20 cellular contexts compared by ENCODE assay signal in genomic region chr1:89040315-89040626, GRCh38. TPM values are rescaled to one million over a fixed set of nuclear protein-coding genes. Genes with fewer than 3 reads are reported as not detected.
DNase-seq lines count a peak whose midpoint lies in the region; ATAC-seq, FAIRE-seq and TF ChIP-seq lines count a peak whose summit lies in the region.
"Had no signal": no experiment of that assay in that cellular context is flagged by ENCODE, and none has a peak within 500 bp of the region (broad histone marks: within the 10 kb centered on the region; RNA-seq: fewer than 3 reads in every experiment).

No MANE protein-coding gene starts in this region.

- peaks cover 19% of the 10 kb centered on the region for H3K9me3 Mint-ChIP-seq in activated T-cell treated with anti-CD3 and anti-CD28 coated beads, Interleukin-2, amount 50 U/mL, for 24 hours
- H3K9me3 Mint-ChIP-seq in CD4-positive, alpha-beta memory T cell: peaks cover 0 to 16% (median 1%) of the 10 kb centered on the region in 8 donors
- peaks cover 10% of the 10 kb centered on the region for H3K9me3 Mint-ChIP-seq in activated T-helper 1 cell treated with anti-CD3 and anti-CD28 coated beads, Interleukin-12 subunit alpha, Interleukin-12 subunit beta, Interleukin-2, Interleukin-4 antibody, amounts not matched to agents 30 ng/mL and 10 ng/mL and 1 ng/mL, durations not matched to agents 14 hours and 24 hours and 36 hours

- H3K4me2 ChIP-seq in HepG2 (ENCODE audit: low read depth, low read length): no peak overlapping the region
- H3K4me2 ChIP-seq: GM23338 had no signal

- peaks cover 43% of the 10 kb centered on the region for H3K4me1 Mint-ChIP-seq in activated T-cell treated with anti-CD3 and anti-CD28 coated beads, Interleukin-2, amount 50 U/mL, for 24 hours (ENCODE audit: low read depth)
- peaks cover 28 to 45% (median 32%) of the 10 kb centered on the region in 4 donors for H3K4me1 Mint-ChIP-seq in CD4-positive, alpha-beta memory T cell
- H3K4me1 Mint-ChIP-seq in activated T-helper 1 cell treated with anti-CD3 and anti-CD28 coated beads, Interleukin-12 subunit alpha, Interleukin-12 subunit beta, Interleukin-2, Interleukin-4 antibody, amounts not matched to agents 30 ng/mL and 10 ng/mL and 1 ng/mL, durations not matched to agents 14 hours and 24 hours and 36 hours (ENCODE audit: low read depth): peaks cover 36% of the 10 kb centered on the region
- H3K4me1 Mint-ChIP-seq: GM23338 had no signal

- intact Hi-C loops in CD4-positive, alpha-beta memory T cell (cut with micrococcal nuclease): loop anchor here (2.0 kb wide), 1 partner anchor 17 kb away; the partner anchor contains the start of gene GBP3
- intact Hi-C loops in activated T-helper 1 cell treated with anti-CD3 and anti-CD28 coated beads, Interleukin-12 subunit alpha, Interleukin-12 subunit beta, Interleukin-2, Interleukin-4 antibody, amounts not matched to agents 30 ng/mL and 10 ng/mL and 1 ng/mL, durations not matched to agents 14 hours and 24 hours and 36 hours (cut with micrococcal nuclease): loop anchor here (2.0 to 5.0 kb wide), 3 partner anchors 25 to 247 kb away; partner anchors contain the start of genes GBP1 and GBP4
- intact Hi-C loops in HepG2 (cut with micrococcal nuclease; ENCODE audit: unreplicated experiment): no loop called here

- no peaks in the 10 kb centered on the region for H3K9me3 ChIP-seq in CD4-positive, alpha-beta memory T cell (ENCODE audit: control insufficient read depth in 1 of 2, low read length in 2 of 2)
- peaks cover 18% of the 10 kb centered on the region for H3K9me3 ChIP-seq in HepG2 (ENCODE audit: low read length)
- H3K9me3 ChIP-seq: BE2C, HAP-1 had no signal

- TF ChIP-seq EP300 in HepG2 (IDR thresholded peaks at IDR 0.05; ENCODE audit: low read depth in 2 of 2, low read length in 2 of 2) (no peak), HepG2 (CRISPR knock-in tag; IDR thresholded peaks at IDR 0.05; ENCODE audit: borderline replicate concordance) (no peak)

- no peak for TF ChIP-seq RAD21 in HepG2 (CRISPR knock-in tag; IDR thresholded peaks at IDR 0.05)

- no TSS peak for BruUV-seq in HepG2 (replicated peaks; lab: Mats Ljungman, UMichigan)

- peaks cover 11% of the 10 kb centered on the region for H3K27me3 Mint-ChIP-seq in activated T-cell treated with anti-CD3 and anti-CD28 coated beads, Interleukin-2, amount 50 U/mL, for 24 hours
- H3K27me3 Mint-ChIP-seq in CD4-positive, alpha-beta memory T cell: no peaks in the 10 kb centered on the region
- H3K27me3 Mint-ChIP-seq in activated T-helper 1 cell treated with anti-CD3 and anti-CD28 coated beads, Interleukin-12 subunit alpha, Interleukin-12 subunit beta, Interleukin-2, Interleukin-4 antibody, amounts not matched to agents 30 ng/mL and 10 ng/mL and 1 ng/mL, durations not matched to agents 14 hours and 24 hours and 36 hours (ENCODE audit: insufficient read depth): peaks cover 1% of the 10 kb centered on the region

- no peak overlapping the region for H2AFZ ChIP-seq in HepG2 (ENCODE audit: low read length)

- FAIRE-seq in HepG2 (lab: Jason Lieb, UNC): no peak
- FAIRE-seq: GM12891 had no signal

- H3K36me3 ChIP-seq in CD4-positive, alpha-beta memory T cell (ENCODE audit: insufficient read depth, low read length): no peaks in the 10 kb centered on the region
- H3K36me3 ChIP-seq in HepG2 (replicated peaks in 1 of 2; ENCODE audit: control insufficient read depth in 1 of 2, insufficient read depth in 2 of 2, low read length in 2 of 2): no peaks in the 10 kb centered on the region
- H3K36me3 ChIP-seq: BE2C, HAP-1, Peyer's patch had no signal

- no peak overlapping the region for H3K4me3 ChIP-seq in CD4-positive, alpha-beta memory T cell (ENCODE audit: low read length in 2 of 2)
- no peak overlapping the region for H3K4me3 ChIP-seq in HepG2 (replicated peaks in 1 of 3; ENCODE audit: insufficient read depth in 1 of 3, low read depth in 2 of 3, low read length in 3 of 3)
- H3K4me3 ChIP-seq: GM23338, HAP-1, Peyer's patch had no signal

- no peak for DNase-seq in activated T-cell treated with anti-CD3 and anti-CD28 coated beads, Interleukin-2, amount 50 U/mL, for 24 hours
- DNase-seq in activated T-cell treated with anti-CD3 and anti-CD28 coated beads, Interleukin-2, amount 50 U/mL, for 1 hour: no peak
- DNase-seq in CD4-positive, alpha-beta memory T cell: no peak
- DNase-seq in activated T-helper 1 cell treated with anti-CD3 and anti-CD28 coated beads, Interleukin-12 subunit alpha, Interleukin-12 subunit beta, Interleukin-2, Interleukin-4 antibody, amounts not matched to agents 30 ng/mL and 10 ng/mL and 1 ng/mL, durations not matched to agents 14 hours and 24 hours and 36 hours (ENCODE audit: low spot score): no peak
- DNase-seq in myocyte (ENCODE audit: low read depth): peak; percentile 10
- DNase-seq in HepG2 (ENCODE audit: low spot score): no peak
- DNase-seq: BE2C, MM.1S, NCI-H1092, NCI-H1436, NCI-H1930, NCI-H226, NCI-H510A treated with DMSO at 0.1 percent for 48 hours, NCI-H748 treated with DMSO at 0.1 percent for 48 hours, Peyer's patch had no signal

- 89% methylated on average over 1 of the region's 1 CpG for WGBS in HepG2 (ENCODE audit: low lambda C conversion rate)

- H3K36me3 Mint-ChIP-seq in activated T-cell treated with anti-CD3 and anti-CD28 coated beads, Interleukin-2, amount 50 U/mL, for 24 hours (ENCODE audit: low read depth): peaks cover 36% of the 10 kb centered on the region
- peaks cover 8 to 10% of the 10 kb centered on the region in 2 donors for H3K36me3 Mint-ChIP-seq in CD4-positive, alpha-beta memory T cell
- peaks cover 18% of the 10 kb centered on the region for H3K36me3 Mint-ChIP-seq in activated T-helper 1 cell treated with anti-CD3 and anti-CD28 coated beads, Interleukin-12 subunit alpha, Interleukin-12 subunit beta, Interleukin-2, Interleukin-4 antibody, amounts not matched to agents 30 ng/mL and 10 ng/mL and 1 ng/mL, durations not matched to agents 14 hours and 24 hours and 36 hours (ENCODE audit: low read depth)

- no peak for TF ChIP-seq CTCF in HepG2 (CRISPR knock-in tag; IDR thresholded peaks at IDR 0.05)

- H3K4me1 ChIP-seq in CD4-positive, alpha-beta memory T cell (ENCODE audit: insufficient read depth, low read length): peaks cover 28% of the 10 kb centered on the region
- peaks cover 19% of the 10 kb centered on the region for H3K4me1 ChIP-seq in HepG2 (ENCODE audit: insufficient read depth, low read length)
- H3K4me1 ChIP-seq: BE2C, HAP-1 had no signal

- no peak overlapping the region for H3K4me3 Mint-ChIP-seq in activated T-cell treated with anti-CD3 and anti-CD28 coated beads, Interleukin-2, amount 50 U/mL, for 24 hours
- H3K4me3 Mint-ChIP-seq in CD4-positive, alpha-beta memory T cell: peak overlapping the region in 6 of 8 donors; percentile 5 to 77 (median 37)
- no peak overlapping the region for H3K4me3 Mint-ChIP-seq in activated T-helper 1 cell treated with anti-CD3 and anti-CD28 coated beads, Interleukin-12 subunit alpha, Interleukin-12 subunit beta, Interleukin-2, Interleukin-4 antibody, amounts not matched to agents 30 ng/mL and 10 ng/mL and 1 ng/mL, durations not matched to agents 14 hours and 24 hours and 36 hours
- H3K4me3 Mint-ChIP-seq: GM23338 had no signal

- peak overlapping the region; percentile 86 for H3K27ac Mint-ChIP-seq in activated T-cell treated with anti-CD3 and anti-CD28 coated beads, Interleukin-2, amount 50 U/mL, for 24 hours
- peak overlapping the region in 2 of 7 donors; percentile 32 to 37 for H3K27ac Mint-ChIP-seq in CD4-positive, alpha-beta memory T cell
- peak overlapping the region; percentile 36 for H3K27ac Mint-ChIP-seq in activated T-helper 1 cell treated with anti-CD3 and anti-CD28 coated beads, Interleukin-12 subunit alpha, Interleukin-12 subunit beta, Interleukin-2, Interleukin-4 antibody, amounts not matched to agents 30 ng/mL and 10 ng/mL and 1 ng/mL, durations not matched to agents 14 hours and 24 hours and 36 hours
- H3K27ac Mint-ChIP-seq: GM23338 had no signal

- H3K9ac ChIP-seq in HepG2 (ENCODE audit: insufficient read depth, low read depth, low read length): no peak overlapping the region

- TF ChIP-seq POLR2A in HepG2 (IDR thresholded peaks at IDR 0.05; ENCODE audit: insufficient read depth in 1 of 2, low read depth in 2 of 2, low read length in 2 of 2): no peak

- in situ Hi-C loops in HepG2 (cut with HindIII; ENCODE audit: extremely low pct_ligation_motif_present, low pct_unique_long_range_greater_than_20kb): no loop called here

- ATAC-seq in GM18870 (IDR thresholded peaks at IDR 0.05; ENCODE audit: unreplicated experiment): no peak
- no peak for ATAC-seq in HepG2
- ATAC-seq: GM23338 had no signal

- POLR2A ChIA-PET in CD4-positive, alpha-beta memory T cell (lab: Charles Lee; ENCODE audit: partially characterized antibody): interaction anchor here (0.7 to 2.2 kb wide), 4 partner anchors 19 to 46 kb away, joined by 3 to 7 read pairs (median 3); no protein-coding TSS in a partner anchor
- POLR2A ChIA-PET in HepG2 (lab: Yijun Ruan, JAX): no interaction called here

- CTCF ChIA-PET in CD4-positive, alpha-beta memory T cell (lab: Charles Lee; ENCODE audit: partially characterized antibody): interaction anchor here (2.6 kb wide), 1 partner anchor 18 kb away, joined by 12 read pairs; the partner anchor contains the start of gene GBP3
- CTCF ChIA-PET in HepG2 (lab: Yijun Ruan, JAX; ENCODE audit: low intra/inter-chr PET ratio, low total read pairs): no interaction called here

- H3K79me2 ChIP-seq in HepG2 (ENCODE audit: insufficient read depth, low read length): no peaks in the 10 kb centered on the region

- H3K27ac ChIP-seq in CD4-positive, alpha-beta memory T cell (ENCODE audit: low read depth, low read length): no peak overlapping the region
- no peak overlapping the region for H3K27ac ChIP-seq in HepG2 (ENCODE audit: extremely low read length, insufficient read depth, low read length)
- H3K27ac ChIP-seq: Peyer's patch had no signal

- no peaks in the 10 kb centered on the region for H4K20me1 ChIP-seq in HepG2 (ENCODE audit: insufficient read depth, low read length)

- H3K27me3 ChIP-seq in CD4-positive, alpha-beta memory T cell (ENCODE audit: insufficient read depth, low read length): no peaks in the 10 kb centered on the region
- no peaks in the 10 kb centered on the region for H3K27me3 ChIP-seq in HepG2 (ENCODE audit: control insufficient read depth in 1 of 2, insufficient read depth in 2 of 2, low read length in 2 of 2)
- H3K27me3 ChIP-seq: BE2C, Peyer's patch had no signal

RNA-seq across cellular contexts. Expression of gene GBP3, which starts 17.6 kb away (rescaled TPM):
- total RNA-seq in CD4-positive, alpha-beta memory T cell: 10 to 100 TPM; 51.8 to 54.1 TPM
- polyA plus RNA-seq in CD4-positive, alpha-beta memory T cell: 10 to 100 TPM in 1 of 2 donors, 1 to 10 TPM in 1; 6.4 to 10.2 TPM
- total RNA-seq in activated T-helper 1 cell treated with anti-CD3 and anti-CD28 coated beads, Interleukin-12 subunit alpha, Interleukin-12 subunit beta, Interleukin-2, Interleukin-4 antibody, amounts not matched to agents 30 ng/mL and 10 ng/mL and 1 ng/mL, durations not matched to agents 14 hours and 24 hours and 36 hours: 12.0 and 14.5 TPM in 2 replicates
- 20.5 and 26.9 TPM in 2 replicates for total RNA-seq in myocyte
- polyA plus RNA-seq in myocyte (2012): 20.8 TPM
- total RNA-seq in HepG2 (2016; rRNA removed; fragmentation: Illumina TruSeq; extraction: Trizol): 0.32 and 0.46 TPM in 2 replicates
- total RNA-seq in HepG2 (2016; cell fraction: cytosol; rRNA removed; fragmentation: Illumina TruSeq; extraction: Trizol; ENCODE audit: low read depth): not detected in 2 replicates
- total RNA-seq in HepG2 (2016; cell fraction: insoluble cytoplasmic fraction; rRNA removed; fragmentation: Illumina TruSeq; extraction: Trizol): 0.41 and 0.51 TPM in 2 replicates
- total RNA-seq in HepG2 (2016; cell fraction: membrane; rRNA removed; fragmentation: Illumina TruSeq; extraction: Trizol): 0.17 and 0.19 TPM in 2 replicates
- total RNA-seq in HepG2 (2016; cell fraction: nucleus; rRNA removed; fragmentation: Illumina TruSeq; extraction: Trizol): 0.31 and 1.8 TPM in 2 replicates
- polyA plus RNA-seq in HepG2 (2011; rRNA removed): 0.16 and 0.56 TPM in 2 replicates
- 0.25 and 0.36 TPM in 2 replicates for polyA plus RNA-seq in HepG2 (2011; cell fraction: cytosol; rRNA removed)
- polyA plus RNA-seq in HepG2 (2011; cell fraction: nucleus; rRNA removed): 0.23 and 0.42 TPM in 2 replicates
- polyA plus RNA-seq in HepG2 (2012): 0.48 and 0.56 TPM in 2 replicates
- polyA plus RNA-seq in HepG2 (2016; cell fraction: cytosol; fragmentation: Illumina TruSeq; extraction: Trizol; ENCODE audit: low read depth): not detected in 2 replicates
- polyA plus RNA-seq in HepG2 (2016; cell fraction: insoluble cytoplasmic fraction; fragmentation: Illumina TruSeq; extraction: Trizol; ENCODE audit: low read depth): 0.52 and 0.87 TPM in 2 replicates
- polyA plus RNA-seq in HepG2 (2016; cell fraction: membrane; fragmentation: Illumina TruSeq; extraction: Trizol; ENCODE audit: low read depth): not detected in 2 replicates
- 0.35 TPM in 1 of 2 replicates, not detected in the other for polyA plus RNA-seq in HepG2 (2016; cell fraction: nucleus; fragmentation: Illumina TruSeq; extraction: Trizol; ENCODE audit: insufficient read depth, low read depth)
- 12.2 TPM in 1 of 2 replicates, not detected in the other for polyA minus RNA-seq in HepG2 (2011; rRNA and poly(A)+ RNA removed; ENCODE audit: low replicate concordance)
- polyA minus RNA-seq in HepG2 (2011; cell fraction: cytosol; rRNA and poly(A)+ RNA removed): 0.79 and 0.97 TPM in 2 replicates
- 0.37 and 0.64 TPM in 2 replicates for polyA minus RNA-seq in HepG2 (2011; cell fraction: nucleus; rRNA and poly(A)+ RNA removed)
- total RNA-seq: G401, GM23338 had no signal

RNA-seq across cellular contexts. Expression of gene GBP1, which starts 24.7 kb away (rescaled TPM):
- 10 to 100 TPM; 74.1 to 74.2 TPM for total RNA-seq in CD4-positive, alpha-beta memory T cell
- polyA plus RNA-seq in CD4-positive, alpha-beta memory T cell: 10 to 100 TPM; 54.3 to 66.0 TPM
- 39.1 and 39.5 TPM in 2 replicates for total RNA-seq in activated T-helper 1 cell treated with anti-CD3 and anti-CD28 coated beads, Interleukin-12 subunit alpha, Interleukin-12 subunit beta, Interleukin-2, Interleukin-4 antibody, amounts not matched to agents 30 ng/mL and 10 ng/mL and 1 ng/mL, durations not matched to agents 14 hours and 24 hours and 36 hours
- total RNA-seq in myocyte (25.6 and 30.3 TPM in 2 replicates), HepG2 (2016; rRNA removed; fragmentation: Illumina TruSeq; extraction: Trizol) (2.3 and 2.6 TPM in 2 replicates)
- polyA plus RNA-seq in myocyte (2012): 16.7 TPM
- total RNA-seq in HepG2 (2016; cell fraction: cytosol; rRNA removed; fragmentation: Illumina TruSeq; extraction: Trizol; ENCODE audit: low read depth): 0.20 and 0.35 TPM in 2 replicates
- 3.1 and 3.4 TPM in 2 replicates for total RNA-seq in HepG2 (2016; cell fraction: insoluble cytoplasmic fraction; rRNA removed; fragmentation: Illumina TruSeq; extraction: Trizol)
- total RNA-seq in HepG2 (2016; cell fraction: membrane; rRNA removed; fragmentation: Illumina TruSeq; extraction: Trizol): 0.62 and 1.1 TPM in 2 replicates
- total RNA-seq in HepG2 (2016; cell fraction: nucleus; rRNA removed; fragmentation: Illumina TruSeq; extraction: Trizol): 5.0 and 5.5 TPM in 2 replicates
- polyA plus RNA-seq in HepG2 (2011; rRNA removed): 0.31 and 0.62 TPM in 2 replicates
- polyA plus RNA-seq in HepG2 (2011; cell fraction: cytosol; rRNA removed): 0.07 and 0.21 TPM in 2 replicates
- polyA plus RNA-seq in HepG2 (2011; cell fraction: nucleus; rRNA removed): 0.55 and 1.2 TPM in 2 replicates
- 0.88 and 1.0 TPM in 2 replicates for polyA plus RNA-seq in HepG2 (2012)
- 0.20 and 0.24 TPM in 2 replicates for polyA plus RNA-seq in HepG2 (2016; cell fraction: cytosol; fragmentation: Illumina TruSeq; extraction: Trizol; ENCODE audit: low read depth)
- polyA plus RNA-seq in HepG2 (2016; cell fraction: insoluble cytoplasmic fraction; fragmentation: Illumina TruSeq; extraction: Trizol; ENCODE audit: low read depth): 2.5 and 2.7 TPM in 2 replicates
- polyA plus RNA-seq in HepG2 (2016; cell fraction: membrane; fragmentation: Illumina TruSeq; extraction: Trizol; ENCODE audit: low read depth): 0.54 and 0.56 TPM in 2 replicates
- polyA plus RNA-seq in HepG2 (2016; cell fraction: nucleus; fragmentation: Illumina TruSeq; extraction: Trizol; ENCODE audit: insufficient read depth, low read depth): 2.3 and 4.9 TPM in 2 replicates
- polyA minus RNA-seq in HepG2 (2011; rRNA and poly(A)+ RNA removed; ENCODE audit: low replicate concordance): 1.4 and 8.3 TPM in 2 replicates
- polyA minus RNA-seq in HepG2 (2011; cell fraction: cytosol; rRNA and poly(A)+ RNA removed): 2.0 TPM in 1 of 2 replicates, not detected in the other
- polyA minus RNA-seq in HepG2 (2011; cell fraction: nucleus; rRNA and poly(A)+ RNA removed): 6.4 and 15.5 TPM in 2 replicates
- total RNA-seq: G401, GM23338 had no signal

RNA-seq across cellular contexts. Expression of gene KYAT3, which starts 47.8 kb away (rescaled TPM):
- total RNA-seq in CD4-positive, alpha-beta memory T cell: 10 to 100 TPM; 30.6 to 30.7 TPM
- 10 to 100 TPM; 23.1 to 30.8 TPM for polyA plus RNA-seq in CD4-positive, alpha-beta memory T cell
- total RNA-seq in activated T-helper 1 cell treated with anti-CD3 and anti-CD28 coated beads, Interleukin-12 subunit alpha, Interleukin-12 subunit beta, Interleukin-2, Interleukin-4 antibody, amounts not matched to agents 30 ng/mL and 10 ng/mL and 1 ng/mL, durations not matched to agents 14 hours and 24 hours and 36 hours: 28.5 and 32.5 TPM in 2 replicates
- total RNA-seq in myocyte: 19.1 and 21.2 TPM in 2 replicates
- 11.9 TPM for polyA plus RNA-seq in myocyte (2012)
- 31.8 and 49.5 TPM in 2 replicates for total RNA-seq in HepG2 (2016; rRNA removed; fragmentation: Illumina TruSeq; extraction: Trizol)
- total RNA-seq in HepG2 (2016; cell fraction: cytosol; rRNA removed; fragmentation: Illumina TruSeq; extraction: Trizol; ENCODE audit: low read depth): 7.7 and 9.1 TPM in 2 replicates
- 29.0 and 50.3 TPM in 2 replicates for total RNA-seq in HepG2 (2016; cell fraction: insoluble cytoplasmic fraction; rRNA removed; fragmentation: Illumina TruSeq; extraction: Trizol)
- 10.1 and 12.6 TPM in 2 replicates for total RNA-seq in HepG2 (2016; cell fraction: membrane; rRNA removed; fragmentation: Illumina TruSeq; extraction: Trizol)
- 22.9 and 26.9 TPM in 2 replicates for total RNA-seq in HepG2 (2016; cell fraction: nucleus; rRNA removed; fragmentation: Illumina TruSeq; extraction: Trizol)
- 12.2 and 17.7 TPM in 2 replicates for polyA plus RNA-seq in HepG2 (2011; rRNA removed)
- polyA plus RNA-seq in HepG2 (2011; cell fraction: cytosol; rRNA removed): 8.2 and 11.6 TPM in 2 replicates
- 13.6 and 17.0 TPM in 2 replicates for polyA plus RNA-seq in HepG2 (2011; cell fraction: nucleus; rRNA removed)
- 20.5 and 26.3 TPM in 2 replicates for polyA plus RNA-seq in HepG2 (2012)
- polyA plus RNA-seq in HepG2 (2016; cell fraction: cytosol; fragmentation: Illumina TruSeq; extraction: Trizol; ENCODE audit: low read depth): 4.2 and 4.6 TPM in 2 replicates
- 35.7 and 36.7 TPM in 2 replicates for polyA plus RNA-seq in HepG2 (2016; cell fraction: insoluble cytoplasmic fraction; fragmentation: Illumina TruSeq; extraction: Trizol; ENCODE audit: low read depth)
- 6.5 and 6.6 TPM in 2 replicates for polyA plus RNA-seq in HepG2 (2016; cell fraction: membrane; fragmentation: Illumina TruSeq; extraction: Trizol; ENCODE audit: low read depth)
- 28.9 and 31.3 TPM in 2 replicates for polyA plus RNA-seq in HepG2 (2016; cell fraction: nucleus; fragmentation: Illumina TruSeq; extraction: Trizol; ENCODE audit: insufficient read depth, low read depth)
- polyA minus RNA-seq in HepG2 (2011; rRNA and poly(A)+ RNA removed; ENCODE audit: low replicate concordance): 1.3 and 3.0 TPM in 2 replicates
- 9.8 and 13.1 TPM in 2 replicates for polyA minus RNA-seq in HepG2 (2011; cell fraction: cytosol; rRNA and poly(A)+ RNA removed)
- 22.7 and 25.5 TPM in 2 replicates for polyA minus RNA-seq in HepG2 (2011; cell fraction: nucleus; rRNA and poly(A)+ RNA removed)

RNA-seq across cellular contexts. Expression of gene RBMXL1, which starts 47.8 kb away (rescaled TPM):
- total RNA-seq in CD4-positive, alpha-beta memory T cell: 10 to 100 TPM; 24.7 to 25.1 TPM
- 10 to 100 TPM in 1 of 2 donors, 1 to 10 TPM in 1; 5.3 to 12.0 TPM for polyA plus RNA-seq in CD4-positive, alpha-beta memory T cell
- total RNA-seq in activated T-helper 1 cell treated with anti-CD3 and anti-CD28 coated beads, Interleukin-12 subunit alpha, Interleukin-12 subunit beta, Interleukin-2, Interleukin-4 antibody, amounts not matched to agents 30 ng/mL and 10 ng/mL and 1 ng/mL, durations not matched to agents 14 hours and 24 hours and 36 hours: 35.8 and 38.9 TPM in 2 replicates
- total RNA-seq in myocyte (6.2 and 9.4 TPM in 2 replicates), HepG2 (2016; rRNA removed; fragmentation: Illumina TruSeq; extraction: Trizol) (15.0 and 19.1 TPM in 2 replicates)
- polyA plus RNA-seq in myocyte (2012): 2.1 TPM
- total RNA-seq in HepG2 (2016; cell fraction: cytosol; rRNA removed; fragmentation: Illumina TruSeq; extraction: Trizol; ENCODE audit: low read depth): 1.3 TPM in 2 replicates
- total RNA-seq in HepG2 (2016; cell fraction: insoluble cytoplasmic fraction; rRNA removed; fragmentation: Illumina TruSeq; extraction: Trizol): 13.4 and 18.0 TPM in 2 replicates
- 5.1 and 6.0 TPM in 2 replicates for total RNA-seq in HepG2 (2016; cell fraction: membrane; rRNA removed; fragmentation: Illumina TruSeq; extraction: Trizol)
- total RNA-seq in HepG2 (2016; cell fraction: nucleus; rRNA removed; fragmentation: Illumina TruSeq; extraction: Trizol): 14.1 and 14.6 TPM in 2 replicates
- 2.2 and 3.0 TPM in 2 replicates for polyA plus RNA-seq in HepG2 (2011; rRNA removed)
- polyA plus RNA-seq in HepG2 (2011; cell fraction: cytosol; rRNA removed): 1.6 and 2.0 TPM in 2 replicates
- polyA plus RNA-seq in HepG2 (2011; cell fraction: nucleus; rRNA removed): 2.6 and 3.1 TPM in 2 replicates
- 3.9 and 4.1 TPM in 2 replicates for polyA plus RNA-seq in HepG2 (2012)
- polyA plus RNA-seq in HepG2 (2016; cell fraction: cytosol; fragmentation: Illumina TruSeq; extraction: Trizol; ENCODE audit: low read depth): 0.86 and 1.0 TPM in 2 replicates
- 12.0 and 12.6 TPM in 2 replicates for polyA plus RNA-seq in HepG2 (2016; cell fraction: insoluble cytoplasmic fraction; fragmentation: Illumina TruSeq; extraction: Trizol; ENCODE audit: low read depth)
- polyA plus RNA-seq in HepG2 (2016; cell fraction: membrane; fragmentation: Illumina TruSeq; extraction: Trizol; ENCODE audit: low read depth): 2.5 and 2.8 TPM in 2 replicates
- 11.8 and 12.9 TPM in 2 replicates for polyA plus RNA-seq in HepG2 (2016; cell fraction: nucleus; fragmentation: Illumina TruSeq; extraction: Trizol; ENCODE audit: insufficient read depth, low read depth)
- 3.4 and 6.8 TPM in 2 replicates for polyA minus RNA-seq in HepG2 (2011; rRNA and poly(A)+ RNA removed; ENCODE audit: low replicate concordance)
- polyA minus RNA-seq in HepG2 (2011; cell fraction: cytosol; rRNA and poly(A)+ RNA removed): 2.7 and 3.1 TPM in 2 replicates
- polyA minus RNA-seq in HepG2 (2011; cell fraction: nucleus; rRNA and poly(A)+ RNA removed): 19.2 and 19.4 TPM in 2 replicates

Comparison
In these comparisons a context has a peak if more than half of its experiments do, and no peak if none do; other contexts are left out.
1. H3K4me3 Mint-ChIP-seq: peak in CD4-positive, alpha-beta memory T cell (6 of 8); none in activated T-cell treated with anti-CD3 and anti-CD28 coated beads, Interleukin-2, amount 50 U/mL, for 24 hours (single experiment) and activated T-helper 1 cell treated with anti-CD3 and anti-CD28 coated beads, Interleukin-12 subunit alpha, Interleukin-12 subunit beta, Interleukin-2, Interleukin-4 antibody, amounts not matched to agents 30 ng/mL and 10 ng/mL and 1 ng/mL, durations not matched to agents 14 hours and 24 hours and 36 hours (single experiment).